8 cellular contexts compared by ENCODE assay signal in genomic region chr7:142482899-142483658, GRCh38.
A peak's percentile ranks its signal among the peaks of the same experiment; 100 is the strongest.
DNase-seq lines count a peak whose midpoint lies in the region; ATAC-seq and TF ChIP-seq lines count a peak whose summit lies in the region.

No MANE protein-coding gene starts in this region.

- intact Hi-C loops in right cardiac atrium (cut with DNase I), result no loop called here

- H3K4me3 ChIP-seq in AG10803 (ENCODE audit: low read length), result no peak overlapping the region
- no peak overlapping the region for H3K4me3 ChIP-seq in RWPE2 (ENCODE audit: severe bottlenecking)
- no peak overlapping the region for H3K4me3 ChIP-seq in right cardiac atrium (ENCODE audit: low read length)

- TF ChIP-seq CTCF in AG10803 (conservative IDR thresholded peaks at IDR 0.05; ENCODE audit: low read length) (peak; percentile 98), RWPE2 (IDR thresholded peaks at IDR 0.05; ENCODE audit: poor library complexity, severe bottlenecking) (peak; percentile 89)

- H3K9me3 ChIP-seq in RWPE2 (ENCODE audit: severe bottlenecking) (no peaks in the 10 kb centered on the region), right cardiac atrium (ENCODE audit: control insufficient read depth, low read length) (no peaks in the 10 kb centered on the region)

- 54% methylated on average over 9 of the region's 9 CpGs for WGBS in right cardiac atrium

- ATAC-seq in GM18499 (IDR thresholded peaks at IDR 0.05; ENCODE audit: insufficient read depth, unreplicated experiment) (peak; percentile 47), HG03060 (IDR thresholded peaks at IDR 0.05; ENCODE audit: low read depth, unreplicated experiment) (peak; percentile 43), RWPE2 (ENCODE audit: low read depth) (peak; percentile 78), right cardiac atrium (peak; percentile 56 to 69)

- H3K4me1 ChIP-seq in RWPE2 (ENCODE audit: insufficient read depth, poor library complexity, severe bottlenecking), result no peaks in the 10 kb centered on the region
- H3K4me1 ChIP-seq in right cardiac atrium (ENCODE audit: control insufficient read depth, insufficient read depth, low read length), result no peaks in the 10 kb centered on the region

- H3K36me3 ChIP-seq in RWPE2 (ENCODE audit: low read depth), result no peaks in the 10 kb centered on the region

- DNase-seq in AG10803 (ENCODE audit: low read depth), result peak; percentile 51
- DNase-seq in RWPE2 (ENCODE audit: low spot score), result no peak
- peak; percentile 63 for DNase-seq in activated naive CD4-positive, alpha-beta T cell treated with anti-CD3 and anti-CD28 coated beads, Interleukin-2, amount 50 U/mL, for 16 hours
- DNase-seq in right cardiac atrium, result peak in 2 of 3 donors; percentile 31 to 74
- DNase-seq in stimulated activated CD4-positive, alpha-beta T cell treated with anti-CD3 and anti-CD28 coated beads, Interleukin-1b, Interleukin-23, amount 100 ng/mL, for 48 hours, result peak; percentile 49
- no peak for DNase-seq in KG1 (lab: John Stamatoyannopoulos, UW)

- H3K27me3 ChIP-seq in RWPE2 (ENCODE audit: insufficient read depth, poor library complexity, severe bottlenecking) (no peaks in the 10 kb centered on the region), right cardiac atrium (ENCODE audit: control insufficient read depth, insufficient read depth) (no peaks in the 10 kb centered on the region)

- H3K27ac ChIP-seq in RWPE2 (ENCODE audit: poor library complexity, severe bottlenecking) (no peak overlapping the region), right cardiac atrium (ENCODE audit: low read length) (no peak overlapping the region)

Comparison
In these comparisons a context has a peak if more than half of its experiments do, and no peak if none do; other contexts are left out.
1. DNase-seq: peak in AG10803 (single experiment), activated naive CD4-positive, alpha-beta T cell treated with anti-CD3 and anti-CD28 coated beads, Interleukin-2, amount 50 U/mL, for 16 hours (single experiment), right cardiac atrium (2 of 3) and stimulated activated CD4-positive, alpha-beta T cell treated with anti-CD3 and anti-CD28 coated beads, Interleukin-1b, Interleukin-23, amount 100 ng/mL, for 48 hours (single experiment); none in RWPE2 (single experiment) and KG1 (single experiment).
2. Peak in every context shown above with its lines, with median percentiles within 50 percentile points of each other: ATAC-seq.